ENCODE assay signal across 8 cellular contexts in the genomic region with DNA sequence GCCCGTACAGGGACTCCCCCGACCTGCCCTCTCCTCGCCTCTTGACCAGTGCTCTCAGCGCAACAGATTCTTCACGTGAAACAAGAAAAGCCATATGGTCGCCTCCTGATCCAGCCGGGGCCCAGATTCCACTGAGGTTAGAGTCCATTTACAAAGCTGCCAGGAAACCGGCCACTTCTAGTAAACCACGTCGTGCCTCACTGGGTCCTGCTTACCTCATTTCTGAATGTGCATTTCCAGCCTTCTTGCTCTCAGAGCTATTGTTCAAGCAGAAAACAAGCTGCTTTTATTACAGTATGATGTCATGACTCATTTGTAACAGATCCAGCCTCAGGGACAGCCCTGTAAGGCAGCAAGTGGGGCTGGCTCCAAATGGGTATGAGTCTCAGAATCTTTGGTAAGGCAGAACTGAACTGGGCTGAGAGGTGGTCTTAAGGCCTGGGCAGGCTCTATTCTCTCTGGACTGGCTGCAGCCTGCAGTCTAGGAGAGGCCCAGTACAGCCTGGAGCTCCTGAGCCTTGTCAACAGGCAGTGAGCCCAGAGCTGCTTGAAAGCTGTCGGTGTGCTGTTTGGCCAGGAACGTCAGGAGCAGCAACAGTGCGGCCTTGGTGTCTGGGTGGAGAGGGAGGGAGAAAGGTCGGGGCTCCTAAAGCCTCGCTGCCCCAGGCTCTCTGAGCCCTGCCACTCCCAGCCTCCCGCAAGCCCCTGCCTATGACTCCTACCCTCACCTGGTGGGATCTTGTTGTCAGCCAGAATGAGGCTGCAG. TPM values are rescaled to one million over a fixed set of nuclear protein-coding genes. Genes with fewer than 3 reads are reported as not detected.
A peak's percentile ranks its signal among the peaks of the same experiment; 100 is the strongest.
DNase-seq lines count a peak whose midpoint lies in the region; ATAC-seq and TF ChIP-seq lines count a peak whose summit lies in the region.

No MANE protein-coding gene starts in this region.

- H3K4me1 ChIP-seq in duodenal mucosa (ENCODE audit: control insufficient read depth in 1 of 2, insufficient read depth in 2 of 2, low read length in 2 of 2): no peaks in the 10 kb centered on the region
- H3K4me1 ChIP-seq in mucosa of descending colon (ENCODE audit: low read depth): no peaks in the 10 kb centered on the region

- H3K36me3 ChIP-seq in duodenal mucosa (ENCODE audit: control insufficient read depth in 1 of 2, insufficient read depth in 2 of 2, low read length in 2 of 2) (peaks cover 48 to 90% of the 10 kb centered on the region in 2 donors), mucosa of descending colon (ENCODE audit: low read depth) (no peaks in the 10 kb centered on the region)

- peaks cover 0 to 16% of the 10 kb centered on the region in 2 donors for H3K4me1 Mint-ChIP-seq in natural killer cell treated with Interleukin-12 subunit alpha and Interleukin-12 subunit beta and Interleukin-15 and Interleukin-18, amount 100 ng/mL, for 72 hours (ENCODE audit: low read depth in 2 of 2)

- H3K27me3 ChIP-seq in duodenal mucosa (ENCODE audit: control insufficient read depth in 1 of 2, insufficient read depth in 2 of 2, low read length in 2 of 2): no peaks in the 10 kb centered on the region

- no peaks in the 10 kb centered on the region for H3K27me3 Mint-ChIP-seq in natural killer cell treated with Interleukin-12 subunit alpha and Interleukin-12 subunit beta and Interleukin-15 and Interleukin-18, amount 100 ng/mL, for 72 hours

- intact Hi-C loops in mucosa of descending colon (cut with DNase I, micrococcal nuclease): no loop called here

- H3K36me3 Mint-ChIP-seq in natural killer cell treated with Interleukin-12 subunit alpha and Interleukin-12 subunit beta and Interleukin-15 and Interleukin-18, amount 100 ng/mL, for 72 hours: peaks cover 6% of the 10 kb centered on the region

- H3K4me3 ChIP-seq in duodenal mucosa (ENCODE audit: low read depth in 1 of 2, low read length in 2 of 2) (no peak overlapping the region), mucosa of descending colon (no peak overlapping the region)

- DNase-seq in ACHN (peak; percentile 85), M059J (ENCODE audit: low read depth) (peak; percentile 75), mucosa of descending colon (no peak), UCSD-AML1 (lab: John Stamatoyannopoulos, UW; ENCODE audit: unreplicated experiment) (no peak), NOMO-1 (lab: John Stamatoyannopoulos, UW; ENCODE audit: unreplicated experiment in 2 of 2) (no peak)
- DNase-seq in stimulated activated CD4-positive, alpha-beta T cell treated with anti-CD3 and anti-CD28 coated beads, Interleukin-4, amount 100 ng/mL, for 24 hours: no peak
- no peak for DNase-seq in natural killer cell treated with Interleukin-12 subunit alpha and Interleukin-12 subunit beta and Interleukin-15 and Interleukin-18, amount 100 ng/mL, for 72 hours (ENCODE audit: low spot score)

- in situ Hi-C loops in ACHN (cut with HindIII; ENCODE audit: low pct_ligation_motif_present, low pct_unique_long_range_greater_than_20kb, low sequenced_read_pairs): no loop called here

- ATAC-seq in mucosa of descending colon: peak; percentile 5
- ATAC-seq in natural killer cell treated with Interleukin-12 subunit alpha and Interleukin-12 subunit beta and Interleukin-15 and Interleukin-18, amount 100 ng/mL, for 72 hours: no peak

- no peaks in the 10 kb centered on the region for H3K9me3 Mint-ChIP-seq in natural killer cell treated with Interleukin-12 subunit alpha and Interleukin-12 subunit beta and Interleukin-15 and Interleukin-18, amount 100 ng/mL, for 72 hours

- no peak for TF ChIP-seq CTCF in mucosa of descending colon (IDR thresholded peaks at IDR 0.05)

- no peaks in the 10 kb centered on the region for H3K9me3 ChIP-seq in duodenal mucosa (ENCODE audit: control insufficient read depth in 1 of 2, low read length in 2 of 2)
- H3K9me3 ChIP-seq in mucosa of descending colon: no peaks in the 10 kb centered on the region

- H3K4me3 Mint-ChIP-seq in natural killer cell treated with Interleukin-12 subunit alpha and Interleukin-12 subunit beta and Interleukin-15 and Interleukin-18, amount 100 ng/mL, for 72 hours: no peak overlapping the region

- H3K27ac ChIP-seq in duodenal mucosa (ENCODE audit: low read depth, low read length): peak overlapping the region; percentile 36

- no peak overlapping the region for H3K27ac Mint-ChIP-seq in natural killer cell treated with Interleukin-12 subunit alpha and Interleukin-12 subunit beta and Interleukin-15 and Interleukin-18, amount 100 ng/mL, for 72 hours

- H3K9ac ChIP-seq in duodenal mucosa (ENCODE audit: low read depth in 1 of 2, low read length in 2 of 2): peak overlapping the region in 1 of 2 donors; percentile 17

RNA-seq across cellular contexts. Expression of a gene that starts 8.3 kb away (rescaled TPM):
- 1.3 and 4.8 TPM in 2 replicates for total RNA-seq in M059J (2014; rRNA removed; shearing (Covaris generic))
- 10 to 100 TPM; 14.9 to 17.0 (median 16.8) TPM for total RNA-seq in mucosa of descending colon
- 10 to 100 TPM; 52.1 to 85.9 TPM for total RNA-seq in natural killer cell treated with Interleukin-12 subunit alpha and Interleukin-12 subunit beta and Interleukin-15 and Interleukin-18, amount 100 ng/mL, for 72 hours

RNA-seq across cellular contexts. Expression of a gene that starts 8.5 kb away (rescaled TPM):
- 26.8 and 141 TPM in 2 replicates for total RNA-seq in M059J (2014; rRNA removed; shearing (Covaris generic))
- 10 to 100 TPM; 23.2 to 29.3 (median 26.8) TPM for total RNA-seq in mucosa of descending colon
- 100 to 1,000 TPM in 1 of 2 donors, 10 to 100 TPM in 1; 52.8 to 145 TPM for total RNA-seq in natural killer cell treated with Interleukin-12 subunit alpha and Interleukin-12 subunit beta and Interleukin-15 and Interleukin-18, amount 100 ng/mL, for 72 hours

RNA-seq across cellular contexts. Expression of a gene that starts 15.1 kb away (rescaled TPM):
- 132 and 141 TPM in 2 replicates for total RNA-seq in M059J (2014; rRNA removed; shearing (Covaris generic))
- total RNA-seq in mucosa of descending colon: 10 to 100 TPM; 41.7 to 49.1 (median 47.1) TPM
- 10 to 100 TPM; 27.6 to 30.2 TPM for total RNA-seq in natural killer cell treated with Interleukin-12 subunit alpha and Interleukin-12 subunit beta and Interleukin-15 and Interleukin-18, amount 100 ng/mL, for 72 hours

RNA-seq across cellular contexts. Expression of a gene that starts 19.1 kb away (rescaled TPM):
- total RNA-seq in M059J (2014; rRNA removed; shearing (Covaris generic)): 153 and 160 TPM in 2 replicates
- 100 to 1,000 TPM in 2 of 3 donors, 10 to 100 TPM in 1; 78.7 to 119 (median 103) TPM for total RNA-seq in mucosa of descending colon
- 100 to 1,000 TPM; 135 to 227 TPM for total RNA-seq in natural killer cell treated with Interleukin-12 subunit alpha and Interleukin-12 subunit beta and Interleukin-15 and Interleukin-18, amount 100 ng/mL, for 72 hours

RNA-seq across cellular contexts. Expression of a gene that starts 25.4 kb away (rescaled TPM):
- total RNA-seq in M059J (2014; rRNA removed; shearing (Covaris generic)): not detected in 2 replicates
- total RNA-seq in mucosa of descending colon: under 1 TPM in 2 of 3 donors, not detected in 1; 0.36 to 0.82 TPM
- total RNA-seq in natural killer cell treated with Interleukin-12 subunit alpha and Interleukin-12 subunit beta and Interleukin-15 and Interleukin-18, amount 100 ng/mL, for 72 hours: under 1 TPM in 1 of 2 donors, not detected in 1; 0.95 TPM

Comparison
In these comparisons a context has a peak if more than half of its experiments do, and no peak if none do; other contexts are left out.
1. DNase-seq: peak in ACHN (single experiment) and M059J (single experiment); none in mucosa of descending colon (0 of 3), stimulated activated CD4-positive, alpha-beta T cell treated with anti-CD3 and anti-CD28 coated beads, Interleukin-4, amount 100 ng/mL, for 24 hours (single experiment), natural killer cell treated with Interleukin-12 subunit alpha and Interleukin-12 subunit beta and Interleukin-15 and Interleukin-18, amount 100 ng/mL, for 72 hours (single experiment), UCSD-AML1 (single experiment) and NOMO-1 (0 of 2).